1 cellular context compared by ENCODE assay signal in the genomic region with DNA sequence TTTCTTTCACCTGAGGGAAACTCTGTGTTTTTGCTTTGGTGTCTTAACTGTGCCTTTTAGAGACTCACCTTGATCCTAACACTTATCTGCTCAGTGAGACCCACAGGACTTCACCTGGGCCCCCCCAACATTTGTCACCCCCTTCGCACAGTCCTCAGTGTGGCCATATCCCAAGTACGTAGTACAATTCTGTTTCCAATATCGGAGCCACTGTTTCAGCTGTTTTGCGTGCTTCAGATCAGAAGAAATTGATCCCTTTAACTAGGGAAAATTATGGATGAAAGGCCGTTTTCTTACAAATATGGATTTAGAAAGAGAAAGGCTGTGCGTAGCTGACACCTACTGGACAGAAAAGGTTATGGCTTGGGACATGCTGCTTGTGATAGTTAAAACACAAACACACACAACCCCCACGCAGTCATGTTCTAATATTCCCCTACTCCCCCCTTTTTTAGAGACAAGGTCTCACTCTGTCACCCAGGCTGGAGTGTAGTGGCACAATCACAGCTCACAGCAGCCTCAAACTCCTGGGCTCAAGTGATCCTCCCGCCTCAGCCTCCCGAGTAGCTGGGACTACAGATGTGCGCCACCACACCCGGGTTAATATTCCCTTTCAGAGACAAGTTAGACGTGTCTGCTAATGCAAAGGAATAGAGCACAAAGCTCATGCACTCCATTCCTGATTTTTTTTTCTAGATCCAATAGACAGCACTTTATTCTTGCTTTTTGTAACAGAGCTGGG.
TF ChIP-seq lines count a peak whose summit lies in the region.

No MANE protein-coding gene starts in this region.

TF ChIP-seq in HepG2, 621 proteins besides CTCF, POLR2A, EP300 and RAD21 (continued from another document and continues in another):
- TF ChIP-seq, protein P1, sequence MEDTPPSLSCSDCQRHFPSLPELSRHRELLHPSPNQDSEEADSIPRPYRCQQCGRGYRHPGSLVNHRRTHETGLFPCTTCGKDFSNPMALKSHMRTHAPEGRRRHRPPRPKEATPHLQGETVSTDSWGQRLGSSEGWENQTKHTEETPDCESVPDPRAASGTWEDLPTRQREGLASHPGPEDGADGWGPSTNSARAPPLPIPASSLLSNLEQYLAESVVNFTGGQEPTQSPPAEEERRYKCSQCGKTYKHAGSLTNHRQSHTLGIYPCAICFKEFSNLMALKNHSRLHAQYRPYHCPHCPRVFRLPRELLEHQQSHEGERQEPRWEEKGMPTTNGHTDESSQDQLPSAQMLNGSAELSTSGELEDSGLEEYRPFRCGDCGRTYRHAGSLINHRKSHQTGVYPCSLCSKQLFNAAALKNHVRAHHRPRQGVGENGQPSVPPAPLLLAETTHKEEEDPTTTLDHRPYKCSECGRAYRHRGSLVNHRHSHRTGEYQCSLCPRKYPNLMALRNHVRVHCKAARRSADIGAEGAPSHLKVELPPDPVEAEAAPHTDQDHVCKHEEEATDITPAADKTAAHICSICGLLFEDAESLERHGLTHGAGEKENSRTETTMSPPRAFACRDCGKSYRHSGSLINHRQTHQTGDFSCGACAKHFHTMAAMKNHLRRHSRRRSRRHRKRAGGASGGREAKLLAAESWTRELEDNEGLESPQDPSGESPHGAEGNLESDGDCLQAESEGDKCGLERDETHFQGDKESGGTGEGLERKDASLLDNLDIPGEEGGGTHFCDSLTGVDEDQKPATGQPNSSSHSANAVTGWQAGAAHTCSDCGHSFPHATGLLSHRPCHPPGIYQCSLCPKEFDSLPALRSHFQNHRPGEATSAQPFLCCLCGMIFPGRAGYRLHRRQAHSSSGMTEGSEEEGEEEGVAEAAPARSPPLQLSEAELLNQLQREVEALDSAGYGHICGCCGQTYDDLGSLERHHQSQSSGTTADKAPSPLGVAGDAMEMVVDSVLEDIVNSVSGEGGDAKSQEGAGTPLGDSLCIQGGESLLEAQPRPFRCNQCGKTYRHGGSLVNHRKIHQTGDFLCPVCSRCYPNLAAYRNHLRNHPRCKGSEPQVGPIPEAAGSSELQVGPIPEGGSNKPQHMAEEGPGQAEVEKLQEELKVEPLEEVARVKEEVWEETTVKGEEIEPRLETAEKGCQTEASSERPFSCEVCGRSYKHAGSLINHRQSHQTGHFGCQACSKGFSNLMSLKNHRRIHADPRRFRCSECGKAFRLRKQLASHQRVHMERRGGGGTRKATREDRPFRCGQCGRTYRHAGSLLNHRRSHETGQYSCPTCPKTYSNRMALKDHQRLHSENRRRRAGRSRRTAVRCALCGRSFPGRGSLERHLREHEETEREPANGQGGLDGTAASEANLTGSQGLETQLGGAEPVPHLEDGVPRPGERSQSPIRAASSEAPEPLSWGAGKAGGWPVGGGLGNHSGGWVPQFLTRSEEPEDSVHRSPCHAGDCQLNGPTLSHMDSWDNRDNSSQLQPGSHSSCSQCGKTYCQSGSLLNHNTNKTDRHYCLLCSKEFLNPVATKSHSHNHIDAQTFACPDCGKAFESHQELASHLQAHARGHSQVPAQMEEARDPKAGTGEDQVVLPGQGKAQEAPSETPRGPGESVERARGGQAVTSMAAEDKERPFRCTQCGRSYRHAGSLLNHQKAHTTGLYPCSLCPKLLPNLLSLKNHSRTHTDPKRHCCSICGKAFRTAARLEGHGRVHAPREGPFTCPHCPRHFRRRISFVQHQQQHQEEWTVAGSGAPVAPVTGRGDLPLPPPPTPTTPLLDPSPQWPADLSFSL (CRISPR knock-in tag; IDR thresholded peaks at IDR 0.05): 0 out of 2 replicates have a peak, but pooled peaks have one; percentile 21
- no peak for TF ChIP-seq RORA (CRISPR knock-in tag; IDR thresholded peaks at IDR 0.05)
- no peak for TF ChIP-seq MIXL1 (CRISPR knock-in tag; IDR thresholded peaks at IDR 0.05)
- TF ChIP-seq ZNF264 (CRISPR knock-in tag; IDR thresholded peaks at IDR 0.05): no peak
- TF ChIP-seq, protein P2, sequence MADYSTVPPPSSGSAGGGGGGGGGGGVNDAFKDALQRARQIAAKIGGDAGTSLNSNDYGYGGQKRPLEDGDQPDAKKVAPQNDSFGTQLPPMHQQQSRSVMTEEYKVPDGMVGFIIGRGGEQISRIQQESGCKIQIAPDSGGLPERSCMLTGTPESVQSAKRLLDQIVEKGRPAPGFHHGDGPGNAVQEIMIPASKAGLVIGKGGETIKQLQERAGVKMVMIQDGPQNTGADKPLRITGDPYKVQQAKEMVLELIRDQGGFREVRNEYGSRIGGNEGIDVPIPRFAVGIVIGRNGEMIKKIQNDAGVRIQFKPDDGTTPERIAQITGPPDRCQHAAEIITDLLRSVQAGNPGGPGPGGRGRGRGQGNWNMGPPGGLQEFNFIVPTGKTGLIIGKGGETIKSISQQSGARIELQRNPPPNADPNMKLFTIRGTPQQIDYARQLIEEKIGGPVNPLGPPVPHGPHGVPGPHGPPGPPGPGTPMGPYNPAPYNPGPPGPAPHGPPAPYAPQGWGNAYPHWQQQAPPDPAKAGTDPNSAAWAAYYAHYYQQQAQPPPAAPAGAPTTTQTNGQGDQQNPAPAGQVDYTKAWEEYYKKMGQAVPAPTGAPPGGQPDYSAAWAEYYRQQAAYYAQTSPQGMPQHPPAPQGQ (CRISPR knock-in tag; IDR thresholded peaks at IDR 0.05; ENCODE audit: borderline replicate concordance): no peak
- TF ChIP-seq, protein P3, sequence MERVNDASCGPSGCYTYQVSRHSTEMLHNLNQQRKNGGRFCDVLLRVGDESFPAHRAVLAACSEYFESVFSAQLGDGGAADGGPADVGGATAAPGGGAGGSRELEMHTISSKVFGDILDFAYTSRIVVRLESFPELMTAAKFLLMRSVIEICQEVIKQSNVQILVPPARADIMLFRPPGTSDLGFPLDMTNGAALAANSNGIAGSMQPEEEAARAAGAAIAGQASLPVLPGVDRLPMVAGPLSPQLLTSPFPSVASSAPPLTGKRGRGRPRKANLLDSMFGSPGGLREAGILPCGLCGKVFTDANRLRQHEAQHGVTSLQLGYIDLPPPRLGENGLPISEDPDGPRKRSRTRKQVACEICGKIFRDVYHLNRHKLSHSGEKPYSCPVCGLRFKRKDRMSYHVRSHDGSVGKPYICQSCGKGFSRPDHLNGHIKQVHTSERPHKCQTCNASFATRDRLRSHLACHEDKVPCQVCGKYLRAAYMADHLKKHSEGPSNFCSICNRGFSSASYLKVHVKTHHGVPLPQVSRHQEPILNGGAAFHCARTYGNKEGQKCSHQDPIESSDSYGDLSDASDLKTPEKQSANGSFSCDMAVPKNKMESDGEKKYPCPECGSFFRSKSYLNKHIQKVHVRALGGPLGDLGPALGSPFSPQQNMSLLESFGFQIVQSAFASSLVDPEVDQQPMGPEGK (CRISPR knock-in tag; IDR thresholded peaks at IDR 0.05): peak; percentile 52
- TF ChIP-seq, protein P4, sequence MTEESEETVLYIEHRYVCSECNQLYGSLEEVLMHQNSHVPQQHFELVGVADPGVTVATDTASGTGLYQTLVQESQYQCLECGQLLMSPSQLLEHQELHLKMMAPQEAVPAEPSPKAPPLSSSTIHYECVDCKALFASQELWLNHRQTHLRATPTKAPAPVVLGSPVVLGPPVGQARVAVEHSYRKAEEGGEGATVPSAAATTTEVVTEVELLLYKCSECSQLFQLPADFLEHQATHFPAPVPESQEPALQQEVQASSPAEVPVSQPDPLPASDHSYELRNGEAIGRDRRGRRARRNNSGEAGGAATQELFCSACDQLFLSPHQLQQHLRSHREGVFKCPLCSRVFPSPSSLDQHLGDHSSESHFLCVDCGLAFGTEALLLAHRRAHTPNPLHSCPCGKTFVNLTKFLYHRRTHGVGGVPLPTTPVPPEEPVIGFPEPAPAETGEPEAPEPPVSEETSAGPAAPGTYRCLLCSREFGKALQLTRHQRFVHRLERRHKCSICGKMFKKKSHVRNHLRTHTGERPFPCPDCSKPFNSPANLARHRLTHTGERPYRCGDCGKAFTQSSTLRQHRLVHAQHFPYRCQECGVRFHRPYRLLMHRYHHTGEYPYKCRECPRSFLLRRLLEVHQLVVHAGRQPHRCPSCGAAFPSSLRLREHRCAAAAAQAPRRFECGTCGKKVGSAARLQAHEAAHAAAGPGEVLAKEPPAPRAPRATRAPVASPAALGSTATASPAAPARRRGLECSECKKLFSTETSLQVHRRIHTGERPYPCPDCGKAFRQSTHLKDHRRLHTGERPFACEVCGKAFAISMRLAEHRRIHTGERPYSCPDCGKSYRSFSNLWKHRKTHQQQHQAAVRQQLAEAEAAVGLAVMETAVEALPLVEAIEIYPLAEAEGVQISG (CRISPR knock-in tag; IDR thresholded peaks at IDR 0.05): no peak
- no peak for TF ChIP-seq KDM1A (CRISPR knock-in tag; IDR thresholded peaks at IDR 0.05)
- no peak for TF ChIP-seq ZC3H13 (CRISPR knock-in tag; IDR thresholded peaks at IDR 0.05)
- TF ChIP-seq, protein P5, sequence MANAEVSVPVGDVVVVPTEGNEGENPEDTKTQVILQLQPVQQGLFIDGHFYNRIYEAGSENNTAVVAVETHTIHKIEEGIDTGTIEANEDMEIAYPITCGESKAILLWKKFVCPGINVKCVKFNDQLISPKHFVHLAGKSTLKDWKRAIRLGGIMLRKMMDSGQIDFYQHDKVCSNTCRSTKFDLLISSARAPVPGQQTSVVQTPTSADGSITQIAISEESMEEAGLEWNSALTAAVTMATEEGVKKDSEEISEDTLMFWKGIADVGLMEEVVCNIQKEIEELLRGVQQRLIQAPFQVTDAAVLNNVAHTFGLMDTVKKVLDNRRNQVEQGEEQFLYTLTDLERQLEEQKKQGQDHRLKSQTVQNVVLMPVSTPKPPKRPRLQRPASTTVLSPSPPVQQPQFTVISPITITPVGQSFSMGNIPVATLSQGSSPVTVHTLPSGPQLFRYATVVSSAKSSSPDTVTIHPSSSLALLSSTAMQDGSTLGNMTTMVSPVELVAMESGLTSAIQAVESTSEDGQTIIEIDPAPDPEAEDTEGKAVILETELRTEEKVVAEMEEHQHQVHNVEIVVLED (CRISPR knock-in tag; IDR thresholded peaks at IDR 0.05; ENCODE audit: borderline replicate concordance): no peak
- TF ChIP-seq MYNN (CRISPR knock-in tag; IDR thresholded peaks at IDR 0.05; ENCODE audit: low read depth): no peak
- no peak for TF ChIP-seq ZMYM4 (CRISPR knock-in tag; IDR thresholded peaks at IDR 0.05)
- 0 out of 2 replicates have a peak, but pooled peaks have one; percentile 54 for TF ChIP-seq ZNF33B (CRISPR knock-in tag; IDR thresholded peaks at IDR 0.05)
- TF ChIP-seq, protein P6, sequence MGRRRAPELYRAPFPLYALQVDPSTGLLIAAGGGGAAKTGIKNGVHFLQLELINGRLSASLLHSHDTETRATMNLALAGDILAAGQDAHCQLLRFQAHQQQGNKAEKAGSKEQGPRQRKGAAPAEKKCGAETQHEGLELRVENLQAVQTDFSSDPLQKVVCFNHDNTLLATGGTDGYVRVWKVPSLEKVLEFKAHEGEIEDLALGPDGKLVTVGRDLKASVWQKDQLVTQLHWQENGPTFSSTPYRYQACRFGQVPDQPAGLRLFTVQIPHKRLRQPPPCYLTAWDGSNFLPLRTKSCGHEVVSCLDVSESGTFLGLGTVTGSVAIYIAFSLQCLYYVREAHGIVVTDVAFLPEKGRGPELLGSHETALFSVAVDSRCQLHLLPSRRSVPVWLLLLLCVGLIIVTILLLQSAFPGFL (CRISPR knock-in tag; IDR thresholded peaks at IDR 0.05): no peak
- no peak for TF ChIP-seq CBX1 (IDR thresholded peaks at IDR 0.05; ENCODE audit: low read depth)
- TF ChIP-seq NFE2L1 (CRISPR knock-in tag; IDR thresholded peaks at IDR 0.05; ENCODE audit: borderline replicate concordance): 0 out of 2 replicates have a peak, but pooled peaks have one; percentile 24
- TF ChIP-seq CAMTA2 (CRISPR knock-in tag; IDR thresholded peaks at IDR 0.05; ENCODE audit: borderline replicate concordance): no peak
- TF ChIP-seq ZMYM3 (CRISPR knock-in tag; IDR thresholded peaks at IDR 0.05): no peak
- no peak for TF ChIP-seq ZNF839 (CRISPR knock-in tag; IDR thresholded peaks at IDR 0.05; ENCODE audit: borderline replicate concordance)
- no peak for TF ChIP-seq ZNF660 (CRISPR knock-in tag; IDR thresholded peaks at IDR 0.05; ENCODE audit: borderline replicate concordance, low read depth)
- no peak for TF ChIP-seq ZFAT (CRISPR knock-in tag; conservative IDR thresholded peaks at IDR 0.05)
- TF ChIP-seq ZNF256 (CRISPR knock-in tag; conservative IDR thresholded peaks at IDR 0.05): no peak
- TF ChIP-seq TSC22D2 (CRISPR knock-in tag; IDR thresholded peaks at IDR 0.05; ENCODE audit: borderline replicate concordance): peak; percentile 67; the same call in 1 of the 2 replicates
- TF ChIP-seq ATF1 (CRISPR knock-in tag; IDR thresholded peaks at IDR 0.05): no peak
- TF ChIP-seq, protein P7, sequence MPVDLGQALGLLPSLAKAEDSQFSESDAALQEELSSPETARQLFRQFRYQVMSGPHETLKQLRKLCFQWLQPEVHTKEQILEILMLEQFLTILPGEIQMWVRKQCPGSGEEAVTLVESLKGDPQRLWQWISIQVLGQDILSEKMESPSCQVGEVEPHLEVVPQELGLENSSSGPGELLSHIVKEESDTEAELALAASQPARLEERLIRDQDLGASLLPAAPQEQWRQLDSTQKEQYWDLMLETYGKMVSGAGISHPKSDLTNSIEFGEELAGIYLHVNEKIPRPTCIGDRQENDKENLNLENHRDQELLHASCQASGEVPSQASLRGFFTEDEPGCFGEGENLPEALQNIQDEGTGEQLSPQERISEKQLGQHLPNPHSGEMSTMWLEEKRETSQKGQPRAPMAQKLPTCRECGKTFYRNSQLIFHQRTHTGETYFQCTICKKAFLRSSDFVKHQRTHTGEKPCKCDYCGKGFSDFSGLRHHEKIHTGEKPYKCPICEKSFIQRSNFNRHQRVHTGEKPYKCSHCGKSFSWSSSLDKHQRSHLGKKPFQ (CRISPR knock-in tag; IDR thresholded peaks at IDR 0.05; ENCODE audit: insufficient replicate concordance): no peak
- TF ChIP-seq, protein P8, sequence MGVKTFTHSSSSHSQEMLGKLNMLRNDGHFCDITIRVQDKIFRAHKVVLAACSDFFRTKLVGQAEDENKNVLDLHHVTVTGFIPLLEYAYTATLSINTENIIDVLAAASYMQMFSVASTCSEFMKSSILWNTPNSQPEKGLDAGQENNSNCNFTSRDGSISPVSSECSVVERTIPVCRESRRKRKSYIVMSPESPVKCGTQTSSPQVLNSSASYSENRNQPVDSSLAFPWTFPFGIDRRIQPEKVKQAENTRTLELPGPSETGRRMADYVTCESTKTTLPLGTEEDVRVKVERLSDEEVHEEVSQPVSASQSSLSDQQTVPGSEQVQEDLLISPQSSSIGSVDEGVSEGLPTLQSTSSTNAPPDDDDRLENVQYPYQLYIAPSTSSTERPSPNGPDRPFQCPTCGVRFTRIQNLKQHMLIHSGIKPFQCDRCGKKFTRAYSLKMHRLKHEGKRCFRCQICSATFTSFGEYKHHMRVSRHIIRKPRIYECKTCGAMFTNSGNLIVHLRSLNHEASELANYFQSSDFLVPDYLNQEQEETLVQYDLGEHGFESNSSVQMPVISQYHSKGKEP (CRISPR knock-in tag; IDR thresholded peaks at IDR 0.05): no peak
- no peak for TF ChIP-seq MIER2 (CRISPR knock-in tag; IDR thresholded peaks at IDR 0.05)
- TF ChIP-seq ZNF614 (CRISPR knock-in tag; IDR thresholded peaks at IDR 0.05; ENCODE audit: borderline replicate concordance): no peak
- TF ChIP-seq ZNF746 (CRISPR knock-in tag; IDR thresholded peaks at IDR 0.05): no peak
- TF ChIP-seq ZBTB42 (CRISPR knock-in tag; IDR thresholded peaks at IDR 0.05): no peak
- peak in 1 of 2 experiments; percentile 48; a peak in 1 of 4 replicates for TF ChIP-seq KLF16 (CRISPR knock-in tag; IDR thresholded peaks at IDR 0.05)
- TF ChIP-seq SIN3A (IDR thresholded peaks at IDR 0.05; ENCODE audit: borderline replicate concordance, low read depth, low read length): no peak
